In genomic region chr7:25084826-25085225, GRCh38 we compare ENCODE assay signal across 21 cellular contexts. TPM values are rescaled to one million over a fixed set of nuclear protein-coding genes. Genes with fewer than 3 reads are reported as not detected.
DNase-seq lines count a peak whose midpoint lies in the region; ATAC-seq, FAIRE-seq and TF ChIP-seq lines count a peak whose summit lies in the region.
"Had no signal": no experiment of that assay in that cellular context is flagged by ENCODE, and none has a peak within 500 bp of the region (broad histone marks: within the 10 kb centered on the region; RNA-seq: fewer than 3 reads in every experiment).

No MANE protein-coding gene starts in this region.

- CTCF ChIA-PET in HepG2 (lab: Yijun Ruan, JAX; ENCODE audit: low intra/inter-chr PET ratio, low total read pairs), result no interaction called here

- in situ Hi-C loops in HepG2 (cut with HindIII; ENCODE audit: extremely low pct_ligation_motif_present, low pct_unique_long_range_greater_than_20kb), result no loop called here

- no peak for TF ChIP-seq RAD21 in HepG2 (CRISPR knock-in tag; IDR thresholded peaks at IDR 0.05)

- intact Hi-C loops in HepG2 (cut with micrococcal nuclease; ENCODE audit: unreplicated experiment), result no loop called here
- intact Hi-C loops in right lobe of liver (cut with DNase I), result no loop called here
- intact Hi-C loops in upper lobe of right lung (cut with DNase I), result no loop called here

- TF ChIP-seq CTCF in HepG2 (CRISPR knock-in tag; IDR thresholded peaks at IDR 0.05), result no peak
- no peak for TF ChIP-seq CTCF in right lobe of liver (IDR thresholded peaks at IDR 0.05)
- no peak for TF ChIP-seq CTCF in hepatocyte (IDR thresholded peaks at IDR 0.05; ENCODE audit: poor library complexity)
- TF ChIP-seq CTCF in upper lobe of right lung (IDR thresholded peaks at IDR 0.05), result no peak

- POLR2A ChIA-PET in HepG2 (lab: Yijun Ruan, JAX), result no interaction called here

- no peak for TF ChIP-seq EP300 in HepG2 (IDR thresholded peaks at IDR 0.05; ENCODE audit: low read depth in 2 of 2, low read length in 2 of 2)
- no peak for TF ChIP-seq EP300 in HepG2 (CRISPR knock-in tag; IDR thresholded peaks at IDR 0.05; ENCODE audit: borderline replicate concordance)

- H3K4me2 ChIP-seq in HepG2 (ENCODE audit: low read depth, low read length), result no peak overlapping the region
- H3K4me2 ChIP-seq in hepatocyte, result no peak overlapping the region
- H3K4me2 ChIP-seq: BLaER1, GM23338 had no signal

- H2AFZ ChIP-seq in HepG2 (ENCODE audit: low read length) (no peak overlapping the region), hepatocyte (no peak overlapping the region)
- H2AFZ ChIP-seq: GM23338 had no signal

- WGBS in HepG2 (ENCODE audit: low lambda C conversion rate), result 40% methylated on average over 2 of the region's 2 CpGs
- 93% methylated on average over 2 of the region's 2 CpGs for WGBS in right lobe of liver (ENCODE audit: insufficient coverage, low coverage, low lambda C conversion rate, missing lambda C conversion rate)
- WGBS in hepatocyte (ENCODE audit: low lambda C conversion rate, missing lambda C conversion rate), result 92% methylated on average over 2 of the region's 2 CpGs

- FAIRE-seq in HepG2 (lab: Jason Lieb, UNC), result peak; percentile 8
- FAIRE-seq: A204.1, G401.6, GM12892, GM19239 had no signal

- DNase-seq in HepG2 (ENCODE audit: low spot score) (no peak), right lobe of liver (no peak), hepatocyte (ENCODE audit: low spot score) (peak; percentile 33), upper lobe of right lung (no peak), NCI-H1930 (lab: John Stamatoyannopoulos, UW) (no peak)
- DNase-seq: Caco-2; CD4-positive, CD25-positive, alpha-beta regulatory T cell; CD8-positive, alpha-beta T cell; DMS153; DND-41; H9 had no signal

- H3K9ac ChIP-seq in HepG2 (ENCODE audit: insufficient read depth, low read depth, low read length), result no peak overlapping the region
- H3K9ac ChIP-seq: BLaER1 had no signal

- H3K9me3 ChIP-seq in HepG2 (ENCODE audit: low read length), result no peaks in the 10 kb centered on the region
- H3K9me3 ChIP-seq in right lobe of liver, result no peaks in the 10 kb centered on the region
- H3K9me3 ChIP-seq in hepatocyte (ENCODE audit: low read depth), result no peaks in the 10 kb centered on the region
- no peaks in the 10 kb centered on the region for H3K9me3 ChIP-seq in upper lobe of right lung
- H3K9me3 ChIP-seq: BLaER1, Caco-2 had no signal

- BruUV-seq in HepG2 (replicated peaks; lab: Mats Ljungman, UMichigan), result no TSS peak

- H3K27me3 ChIP-seq in HepG2 (ENCODE audit: control insufficient read depth in 1 of 2, insufficient read depth in 2 of 2, low read length in 2 of 2) (no peaks in the 10 kb centered on the region; a peak in 1 of 5 replicates), right lobe of liver (no peaks in the 10 kb centered on the region), hepatocyte (no peaks in the 10 kb centered on the region), upper lobe of right lung (no peaks in the 10 kb centered on the region)
- H3K27me3 ChIP-seq: BLaER1 had no signal

- TF ChIP-seq POLR2A in HepG2 (IDR thresholded peaks at IDR 0.05; ENCODE audit: insufficient read depth in 1 of 2, low read depth in 2 of 2, low read length in 2 of 2), result no peak
- TF ChIP-seq POLR2A in right lobe of liver (IDR thresholded peaks at IDR 0.05), result no peak

- no peaks in the 10 kb centered on the region for H3K9me2 ChIP-seq in hepatocyte (replicated peaks; ENCODE audit: insufficient read depth)

- H3K79me2 ChIP-seq in HepG2 (ENCODE audit: insufficient read depth, low read length) (no peaks in the 10 kb centered on the region), hepatocyte (no peaks in the 10 kb centered on the region)

- H3K4me1 ChIP-seq in HepG2 (ENCODE audit: insufficient read depth, low read length) (peaks cover 3% of the 10 kb centered on the region), right lobe of liver (no peaks in the 10 kb centered on the region), hepatocyte (ENCODE audit: insufficient read depth) (no peaks in the 10 kb centered on the region), upper lobe of right lung (no peaks in the 10 kb centered on the region)
- H3K4me1 ChIP-seq: BLaER1, Caco-2 had no signal

- H3K36me3 ChIP-seq in HepG2 (replicated peaks in 1 of 2; ENCODE audit: control insufficient read depth in 1 of 2, insufficient read depth in 2 of 2, low read length in 2 of 2) (no peaks in the 10 kb centered on the region), right lobe of liver (no peaks in the 10 kb centered on the region), hepatocyte (replicated peaks; ENCODE audit: insufficient read depth, low read depth) (no peaks in the 10 kb centered on the region), upper lobe of right lung (no peaks in the 10 kb centered on the region)
- H3K36me3 ChIP-seq: BLaER1 had no signal

- H4K20me1 ChIP-seq in HepG2 (ENCODE audit: insufficient read depth, low read length) (no peaks in the 10 kb centered on the region), hepatocyte (ENCODE audit: insufficient read depth, poor library complexity, severe bottlenecking) (no peaks in the 10 kb centered on the region)
- H4K20me1 ChIP-seq: BLaER1 had no signal

- H3K27ac ChIP-seq in HepG2 (ENCODE audit: extremely low read length, insufficient read depth, low read length), result no peak overlapping the region
- H3K27ac ChIP-seq in right lobe of liver, result no peak overlapping the region
- no peak overlapping the region for H3K27ac ChIP-seq in hepatocyte
- no peak overlapping the region for H3K27ac ChIP-seq in upper lobe of right lung
- H3K27ac ChIP-seq: 22Rv1, BLaER1, C4-2B had no signal

- ATAC-seq in HepG2, result no peak; the same call in 2 of the 3 replicates
- no peak for ATAC-seq in right lobe of liver
- peak; percentile 34 for ATAC-seq in upper lobe of right lung
- no peak for ATAC-seq in HG02588 (IDR thresholded peaks at IDR 0.05; ENCODE audit: unreplicated experiment)
- ATAC-seq: CD8-positive, alpha-beta T cell; GM23338; HCT116 had no signal

- H3K4me3 ChIP-seq in HepG2 (replicated peaks in 1 of 3; ENCODE audit: insufficient read depth in 1 of 3, low read depth in 2 of 3, low read length in 3 of 3) (no peak overlapping the region), right lobe of liver (no peak overlapping the region), hepatocyte (no peak overlapping the region), upper lobe of right lung (no peak overlapping the region)
- H3K4me3 ChIP-seq: BLaER1, GM23338 had no signal

TF ChIP-seq in HepG2, 621 proteins besides CTCF, POLR2A, EP300 and RAD21:
- no peak for TF ChIP-seq JUN (CRISPR knock-in tag; IDR thresholded peaks at IDR 0.05)
- TF ChIP-seq HNRNPL (IDR thresholded peaks at IDR 0.05; ENCODE audit: low read depth, low read length), result no peak
- no peak for TF ChIP-seq GATA4 (IDR thresholded peaks at IDR 0.05; ENCODE audit: borderline replicate concordance, low read depth)
- TF ChIP-seq ZNF24 (IDR thresholded peaks at IDR 0.05), result no peak
- TF ChIP-seq ZNF710 (CRISPR knock-in tag; IDR thresholded peaks at IDR 0.05; ENCODE audit: borderline replicate concordance), result no peak
- TF ChIP-seq CEBPB (IDR thresholded peaks at IDR 0.05; ENCODE audit: borderline replicate concordance, low read depth, low read length), result no peak
- no peak for TF ChIP-seq SRY (CRISPR knock-in tag; IDR thresholded peaks at IDR 0.05)
- TF ChIP-seq JDP2 (CRISPR knock-in tag; IDR thresholded peaks at IDR 0.05; ENCODE audit: borderline replicate concordance), result no peak
- no peak for TF ChIP-seq ZNF205 (CRISPR knock-in tag; IDR thresholded peaks at IDR 0.05)
- no peak for TF ChIP-seq RARA (CRISPR knock-in tag; IDR thresholded peaks at IDR 0.05)
- TF ChIP-seq TEAD3 (CRISPR knock-in tag; optimal IDR thresholded peaks at IDR 0.05; ENCODE audit: borderline replicate concordance), result no peak
TF ChIP-seq in HepG2: peak in this region for 0.

RNA-seq across cellular contexts. Expression of gene CYCS, which starts 40.2 kb away (rescaled TPM):
- total RNA-seq in HepG2 (2016; rRNA removed; fragmentation: Illumina TruSeq; extraction: Trizol) (202 and 328 TPM in 2 replicates), right lobe of liver (10 to 100 TPM; 45.8 to 79.9 (median 52.8) TPM), hepatocyte (78.7 and 91.3 TPM in 2 replicates), upper lobe of right lung (72.8 TPM)
- 39.6 and 45.3 TPM in 2 replicates for total RNA-seq in HepG2 (2016; cell fraction: cytosol; rRNA removed; fragmentation: Illumina TruSeq; extraction: Trizol; ENCODE audit: low read depth)
- total RNA-seq in HepG2 (2016; cell fraction: insoluble cytoplasmic fraction; rRNA removed; fragmentation: Illumina TruSeq; extraction: Trizol), result 207 and 339 TPM in 2 replicates
- total RNA-seq in HepG2 (2016; cell fraction: membrane; rRNA removed; fragmentation: Illumina TruSeq; extraction: Trizol), result 73.1 and 74.7 TPM in 2 replicates
- total RNA-seq in HepG2 (2016; cell fraction: nucleus; rRNA removed; fragmentation: Illumina TruSeq; extraction: Trizol), result 70.5 and 80.2 TPM in 2 replicates
- polyA plus RNA-seq in HepG2 (2011; rRNA removed) (26.5 and 35.9 TPM in 2 replicates), hepatocyte (129 and 155 TPM in 2 replicates)
- polyA plus RNA-seq in HepG2 (2011; cell fraction: cytosol; rRNA removed), result 10.6 and 20.5 TPM in 2 replicates
- polyA plus RNA-seq in HepG2 (2011; cell fraction: nucleus; rRNA removed), result 5.9 and 8.4 TPM in 2 replicates
- 96.6 and 104 TPM in 2 replicates for polyA plus RNA-seq in HepG2 (2012)
- polyA plus RNA-seq in HepG2 (2016; cell fraction: cytosol; fragmentation: Illumina TruSeq; extraction: Trizol; ENCODE audit: low read depth), result 66.8 and 78.2 TPM in 2 replicates
- polyA plus RNA-seq in HepG2 (2016; cell fraction: insoluble cytoplasmic fraction; fragmentation: Illumina TruSeq; extraction: Trizol; ENCODE audit: low read depth), result 412 and 459 TPM in 2 replicates
- 98.0 and 112 TPM in 2 replicates for polyA plus RNA-seq in HepG2 (2016; cell fraction: membrane; fragmentation: Illumina TruSeq; extraction: Trizol; ENCODE audit: low read depth)
- 127 and 128 TPM in 2 replicates for polyA plus RNA-seq in HepG2 (2016; cell fraction: nucleus; fragmentation: Illumina TruSeq; extraction: Trizol; ENCODE audit: insufficient read depth, low read depth)
- 7.8 and 22.6 TPM in 2 replicates for polyA minus RNA-seq in HepG2 (2011; rRNA and poly(A)+ RNA removed; ENCODE audit: low replicate concordance)
- 20.9 and 23.8 TPM in 2 replicates for polyA minus RNA-seq in HepG2 (2011; cell fraction: cytosol; rRNA and poly(A)+ RNA removed)
- polyA minus RNA-seq in HepG2 (2011; cell fraction: nucleus; rRNA and poly(A)+ RNA removed), result 45.5 and 49.6 TPM in 2 replicates
